In the genomic region with DNA sequence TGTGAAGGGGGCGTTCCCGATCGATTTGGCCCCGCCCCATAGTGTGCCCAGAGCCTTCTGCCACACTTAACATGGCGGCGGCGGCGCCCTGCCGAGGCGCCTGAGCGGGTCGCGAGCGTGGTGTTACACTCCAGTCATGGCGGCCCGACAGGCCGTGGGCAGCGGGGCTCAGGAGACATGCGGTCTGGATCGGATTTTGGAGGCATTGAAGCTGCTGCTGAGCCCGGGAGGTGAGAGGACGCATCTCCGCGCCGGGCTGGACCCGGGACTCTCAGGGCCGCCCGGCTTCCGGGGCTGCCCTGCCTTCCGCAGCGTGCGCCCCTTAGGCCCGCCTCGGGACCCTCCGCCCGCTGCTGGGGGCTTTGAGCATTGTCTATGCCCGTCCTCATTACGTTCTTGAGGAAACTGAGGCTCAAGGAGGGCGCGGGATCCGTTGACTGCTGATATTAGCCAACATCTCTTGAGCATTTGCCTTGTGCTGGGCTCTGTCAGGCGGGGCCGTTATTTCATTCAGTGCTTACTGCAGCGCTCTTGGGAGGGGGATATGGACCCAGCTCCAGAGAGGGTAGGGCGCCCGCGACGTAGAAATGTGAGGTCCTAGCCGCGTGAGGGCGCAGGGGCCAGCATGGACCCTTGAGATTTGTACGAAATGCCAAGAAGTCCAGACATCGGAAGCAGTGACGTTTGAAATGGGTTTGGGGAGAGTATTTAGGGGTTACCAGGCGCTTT, we compare ENCODE assay signal across 8 cellular contexts. TPM values are rescaled to one million over a fixed set of nuclear protein-coding genes. Genes with fewer than 3 reads are reported as not detected.
DNase-seq lines count a peak whose midpoint lies in the region; ATAC-seq and TF ChIP-seq lines count a peak whose summit lies in the region.

A gene (plus strand): TSS at position 50 of the 729 bp plus-strand sequence. CDS start 87 bp downstream, at position 137.

- WGBS in esophagus muscularis mucosa: 0% methylated on average over 18 of the region's 55 CpGs

- peaks cover 32% of the 10 kb centered on the region for H3K36me3 Mint-ChIP-seq in activated T-cell treated with anti-CD3 and anti-CD28 coated beads, Interleukin-2, amount 50 U/mL, for 24 hours (ENCODE audit: low read depth)

- no peaks in the 10 kb centered on the region for H3K9me3 Mint-ChIP-seq in activated T-cell treated with anti-CD3 and anti-CD28 coated beads, Interleukin-2, amount 50 U/mL, for 24 hours

- H3K27ac Mint-ChIP-seq in activated T-cell treated with anti-CD3 and anti-CD28 coated beads, Interleukin-2, amount 50 U/mL, for 24 hours: peak within 1 kb of the TSS; percentile 97

- H3K4me3 ChIP-seq in Jurkat, Clone E6-1 (ENCODE audit: low read length): peak within 1 kb of the TSS; percentile 84
- H3K4me3 ChIP-seq in esophagus muscularis mucosa: peak within 1 kb of the TSS; percentile 71 to 93 (median 87)
- H3K4me3 ChIP-seq in muscle layer of duodenum (ENCODE audit: low read depth in 1 of 2, low read length in 2 of 2): peak within 1 kb of the TSS; percentile 80 to 87

- H3K4me1 ChIP-seq in esophagus muscularis mucosa: peaks cover 0 to 22% (median 20%) of the 10 kb centered on the region in 4 donors
- no peaks in the 10 kb centered on the region for H3K4me1 ChIP-seq in muscle layer of duodenum (ENCODE audit: control insufficient read depth in 1 of 2, insufficient read depth in 2 of 2, low read length in 2 of 2)

- TF ChIP-seq POLR2A in esophagus muscularis mucosa (IDR thresholded peaks at IDR 0.05; ENCODE audit: low read depth): no peak

- DNase-seq in DMS153 treated with DMSO at 0.1 percent for 48 hours (lab: John Stamatoyannopoulos, UW; ENCODE audit: unreplicated experiment) (peak; percentile 52), esophagus muscularis mucosa (ENCODE audit: extremely low spot score) (peak; percentile 97)
- DNase-seq in Jurkat, Clone E6-1 (ENCODE audit: low read depth, low spot score): peak; percentile 81
- peak; percentile 97 for DNase-seq in activated T-cell treated with anti-CD3 and anti-CD28 coated beads, Interleukin-2, amount 50 U/mL, for 24 hours
- DNase-seq in stimulated activated CD8-positive, alpha-beta memory T cell treated with anti-CD3 and anti-CD28 coated beads, Interleukin-7, amount 100 ng/mL, for 48 hours (ENCODE audit: extremely low read depth in 1 of 2, low read depth in 1 of 2): peak; percentile 82 to 86

- H3K4me1 Mint-ChIP-seq in activated T-cell treated with anti-CD3 and anti-CD28 coated beads, Interleukin-2, amount 50 U/mL, for 24 hours (ENCODE audit: low read depth): peaks cover 36% of the 10 kb centered on the region

- intact Hi-C loops in esophagus muscularis mucosa (cut with DNase I): loop anchor here (10.0 kb wide), 2 partner anchors 61 to 309 kb away; a partner anchor contains a TSS

- TF ChIP-seq CTCF in esophagus muscularis mucosa (IDR thresholded peaks at IDR 0.05): no peak

- ATAC-seq in GM21619 (IDR thresholded peaks at IDR 0.05; ENCODE audit: unreplicated experiment): peak; percentile 87

- H3K9me3 ChIP-seq in esophagus muscularis mucosa: no peaks in the 10 kb centered on the region
- no peaks in the 10 kb centered on the region for H3K9me3 ChIP-seq in muscle layer of duodenum (ENCODE audit: control insufficient read depth in 1 of 2, low read length in 2 of 2)

- H3K36me3 ChIP-seq in esophagus muscularis mucosa (no peaks in the 10 kb centered on the region), muscle layer of duodenum (ENCODE audit: control insufficient read depth in 1 of 2, insufficient read depth in 2 of 2, low read length in 2 of 2) (no peaks in the 10 kb centered on the region)

- H3K27me3 ChIP-seq in esophagus muscularis mucosa (no peaks in the 10 kb centered on the region), muscle layer of duodenum (ENCODE audit: low read depth, low read length) (no peaks in the 10 kb centered on the region)

- H3K4me3 Mint-ChIP-seq in activated T-cell treated with anti-CD3 and anti-CD28 coated beads, Interleukin-2, amount 50 U/mL, for 24 hours: peak within 1 kb of the TSS; percentile 98

- TF ChIP-seq EP300 in esophagus muscularis mucosa (IDR thresholded peaks at IDR 0.05): no peak

- H3K27me3 Mint-ChIP-seq in activated T-cell treated with anti-CD3 and anti-CD28 coated beads, Interleukin-2, amount 50 U/mL, for 24 hours: no peaks in the 10 kb centered on the region

- H3K27ac ChIP-seq in esophagus muscularis mucosa (replicated peaks in 1 of 4) (peak within 1 kb of the TSS; percentile 83 to 91 (median 86)), muscle layer of duodenum (ENCODE audit: low read length) (peak within 1 kb of the TSS; percentile 76)

TF ChIP-seq in PFSK-1, 5 proteins besides CTCF, POLR2A, EP300 and RAD21:
- TF ChIP-seq TAF1 (IDR thresholded peaks at IDR 0.05; ENCODE audit: borderline replicate concordance, insufficient read depth, low read length) (peak; percentile 74; the same call in 1 of the 2 replicates), SIN3A (IDR thresholded peaks at IDR 0.05; ENCODE audit: borderline replicate concordance, insufficient read depth, low read length) (peak; percentile 43; the same call in 1 of the 2 replicates), POLR2AphosphoS5 (IDR thresholded peaks at IDR 0.05; ENCODE audit: low read depth, low read length) (peak; percentile 74)
- TF ChIP-seq, protein P1, sequence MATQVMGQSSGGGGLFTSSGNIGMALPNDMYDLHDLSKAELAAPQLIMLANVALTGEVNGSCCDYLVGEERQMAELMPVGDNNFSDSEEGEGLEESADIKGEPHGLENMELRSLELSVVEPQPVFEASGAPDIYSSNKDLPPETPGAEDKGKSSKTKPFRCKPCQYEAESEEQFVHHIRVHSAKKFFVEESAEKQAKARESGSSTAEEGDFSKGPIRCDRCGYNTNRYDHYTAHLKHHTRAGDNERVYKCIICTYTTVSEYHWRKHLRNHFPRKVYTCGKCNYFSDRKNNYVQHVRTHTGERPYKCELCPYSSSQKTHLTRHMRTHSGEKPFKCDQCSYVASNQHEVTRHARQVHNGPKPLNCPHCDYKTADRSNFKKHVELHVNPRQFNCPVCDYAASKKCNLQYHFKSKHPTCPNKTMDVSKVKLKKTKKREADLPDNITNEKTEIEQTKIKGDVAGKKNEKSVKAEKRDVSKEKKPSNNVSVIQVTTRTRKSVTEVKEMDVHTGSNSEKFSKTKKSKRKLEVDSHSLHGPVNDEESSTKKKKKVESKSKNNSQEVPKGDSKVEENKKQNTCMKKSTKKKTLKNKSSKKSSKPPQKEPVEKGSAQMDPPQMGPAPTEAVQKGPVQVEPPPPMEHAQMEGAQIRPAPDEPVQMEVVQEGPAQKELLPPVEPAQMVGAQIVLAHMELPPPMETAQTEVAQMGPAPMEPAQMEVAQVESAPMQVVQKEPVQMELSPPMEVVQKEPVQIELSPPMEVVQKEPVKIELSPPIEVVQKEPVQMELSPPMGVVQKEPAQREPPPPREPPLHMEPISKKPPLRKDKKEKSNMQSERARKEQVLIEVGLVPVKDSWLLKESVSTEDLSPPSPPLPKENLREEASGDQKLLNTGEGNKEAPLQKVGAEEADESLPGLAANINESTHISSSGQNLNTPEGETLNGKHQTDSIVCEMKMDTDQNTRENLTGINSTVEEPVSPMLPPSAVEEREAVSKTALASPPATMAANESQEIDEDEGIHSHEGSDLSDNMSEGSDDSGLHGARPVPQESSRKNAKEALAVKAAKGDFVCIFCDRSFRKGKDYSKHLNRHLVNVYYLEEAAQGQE (IDR thresholded peaks at IDR 0.05; ENCODE audit: insufficient read depth in 1 of 2, low read depth in 2 of 2, low read length in 2 of 2): no peak
TF ChIP-seq in PFSK-1: peak in this region for 3.

RNA-seq across cellular contexts. Expression of the gene that starts here (rescaled TPM):
- 6.5 TPM for polyA plus RNA-seq in Jurkat, Clone E6-1 (2012; ENCODE audit: insufficient read depth, insufficient read length)
- 5.9 TPM for polyA plus RNA-seq in PFSK-1 (2012; ENCODE audit: insufficient read length, low read depth)
- 10 to 100 TPM; 15.7 to 21.3 (median 18.3) TPM for total RNA-seq in esophagus muscularis mucosa

Comparison
In these comparisons a context has a peak if more than half of its experiments do, and no peak if none do; other contexts are left out.
1. Peak in every context shown above with its lines: DNase-seq, ATAC-seq, H3K4me3 ChIP-seq and H3K27ac ChIP-seq.